In the genomic region with DNA sequence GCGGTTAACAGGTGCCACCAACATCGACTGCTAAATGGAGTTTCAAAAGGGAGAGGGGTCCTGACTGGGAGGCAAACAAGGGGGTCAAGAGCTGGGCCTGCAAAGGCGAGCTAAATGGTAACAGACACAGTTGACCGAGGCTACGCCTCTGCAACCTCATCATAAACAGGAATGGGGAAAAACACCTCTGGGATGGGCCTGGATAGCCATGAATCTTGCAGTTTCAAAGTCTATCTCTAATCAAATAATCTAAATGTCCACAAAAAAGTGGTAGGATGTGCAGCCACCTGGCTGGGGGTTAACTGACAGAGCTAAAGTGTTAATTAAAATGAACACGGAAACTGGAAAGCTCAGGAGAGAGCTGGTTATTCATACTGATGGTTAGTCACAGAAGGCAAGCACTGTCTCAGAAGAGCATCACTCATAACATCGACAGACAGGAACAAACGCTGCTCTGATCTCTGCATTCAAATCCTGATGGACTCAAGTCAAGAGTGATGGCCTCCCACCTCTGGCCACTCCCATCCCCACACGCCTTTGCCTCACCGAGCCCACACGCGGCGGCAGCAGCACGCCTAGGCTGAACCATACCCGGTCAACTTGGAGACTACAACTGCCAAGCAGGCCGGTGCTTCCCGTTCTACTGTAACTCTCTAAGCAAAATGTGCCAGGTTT, we compare ENCODE assay signal across 2 cellular contexts.
TF ChIP-seq lines count a peak whose summit lies in the region.

No MANE protein-coding gene starts in this region.

TF ChIP-seq in H1, 55 proteins besides CTCF, POLR2A, EP300 and RAD21:
- TF ChIP-seq CREB1 (IDR thresholded peaks at IDR 0.05) (no peak), RXRA (IDR thresholded peaks at IDR 0.05; ENCODE audit: insufficient read depth, low read depth, low read length) (no peak), SIX5 (IDR thresholded peaks at IDR 0.05; ENCODE audit: low read depth, low read length) (no peak), SP1 (IDR thresholded peaks at IDR 0.05; ENCODE audit: low read depth, low read length) (no peak), POU5F1 (IDR thresholded peaks at IDR 0.05; ENCODE audit: low read depth, low read length) (no peak), SP2 (IDR thresholded peaks at IDR 0.05; ENCODE audit: low read length) (no peak), CHD2 (IDR thresholded peaks at IDR 0.05; ENCODE audit: low read length) (no peak), FOSL1 (IDR thresholded peaks at IDR 0.05; ENCODE audit: insufficient read depth, low read depth, low read length) (no peak), SP4 (IDR thresholded peaks at IDR 0.05; ENCODE audit: low read length) (no peak), SUZ12 (IDR thresholded peaks at IDR 0.05; ENCODE audit: low read length) (no peak), EZH2 (IDR thresholded peaks at IDR 0.05; ENCODE audit: low read depth, low read length, severe bottlenecking) (no peak), TCF12 (IDR thresholded peaks at IDR 0.05; ENCODE audit: low read depth, low read length) (no peak), SAP30 (IDR thresholded peaks at IDR 0.05; ENCODE audit: insufficient read depth, insufficient replicate concordance, low read length) (no peak), TEAD4 (IDR thresholded peaks at IDR 0.05; ENCODE audit: low read depth, low read length) (no peak)
- TF ChIP-seq, protein P1, sequence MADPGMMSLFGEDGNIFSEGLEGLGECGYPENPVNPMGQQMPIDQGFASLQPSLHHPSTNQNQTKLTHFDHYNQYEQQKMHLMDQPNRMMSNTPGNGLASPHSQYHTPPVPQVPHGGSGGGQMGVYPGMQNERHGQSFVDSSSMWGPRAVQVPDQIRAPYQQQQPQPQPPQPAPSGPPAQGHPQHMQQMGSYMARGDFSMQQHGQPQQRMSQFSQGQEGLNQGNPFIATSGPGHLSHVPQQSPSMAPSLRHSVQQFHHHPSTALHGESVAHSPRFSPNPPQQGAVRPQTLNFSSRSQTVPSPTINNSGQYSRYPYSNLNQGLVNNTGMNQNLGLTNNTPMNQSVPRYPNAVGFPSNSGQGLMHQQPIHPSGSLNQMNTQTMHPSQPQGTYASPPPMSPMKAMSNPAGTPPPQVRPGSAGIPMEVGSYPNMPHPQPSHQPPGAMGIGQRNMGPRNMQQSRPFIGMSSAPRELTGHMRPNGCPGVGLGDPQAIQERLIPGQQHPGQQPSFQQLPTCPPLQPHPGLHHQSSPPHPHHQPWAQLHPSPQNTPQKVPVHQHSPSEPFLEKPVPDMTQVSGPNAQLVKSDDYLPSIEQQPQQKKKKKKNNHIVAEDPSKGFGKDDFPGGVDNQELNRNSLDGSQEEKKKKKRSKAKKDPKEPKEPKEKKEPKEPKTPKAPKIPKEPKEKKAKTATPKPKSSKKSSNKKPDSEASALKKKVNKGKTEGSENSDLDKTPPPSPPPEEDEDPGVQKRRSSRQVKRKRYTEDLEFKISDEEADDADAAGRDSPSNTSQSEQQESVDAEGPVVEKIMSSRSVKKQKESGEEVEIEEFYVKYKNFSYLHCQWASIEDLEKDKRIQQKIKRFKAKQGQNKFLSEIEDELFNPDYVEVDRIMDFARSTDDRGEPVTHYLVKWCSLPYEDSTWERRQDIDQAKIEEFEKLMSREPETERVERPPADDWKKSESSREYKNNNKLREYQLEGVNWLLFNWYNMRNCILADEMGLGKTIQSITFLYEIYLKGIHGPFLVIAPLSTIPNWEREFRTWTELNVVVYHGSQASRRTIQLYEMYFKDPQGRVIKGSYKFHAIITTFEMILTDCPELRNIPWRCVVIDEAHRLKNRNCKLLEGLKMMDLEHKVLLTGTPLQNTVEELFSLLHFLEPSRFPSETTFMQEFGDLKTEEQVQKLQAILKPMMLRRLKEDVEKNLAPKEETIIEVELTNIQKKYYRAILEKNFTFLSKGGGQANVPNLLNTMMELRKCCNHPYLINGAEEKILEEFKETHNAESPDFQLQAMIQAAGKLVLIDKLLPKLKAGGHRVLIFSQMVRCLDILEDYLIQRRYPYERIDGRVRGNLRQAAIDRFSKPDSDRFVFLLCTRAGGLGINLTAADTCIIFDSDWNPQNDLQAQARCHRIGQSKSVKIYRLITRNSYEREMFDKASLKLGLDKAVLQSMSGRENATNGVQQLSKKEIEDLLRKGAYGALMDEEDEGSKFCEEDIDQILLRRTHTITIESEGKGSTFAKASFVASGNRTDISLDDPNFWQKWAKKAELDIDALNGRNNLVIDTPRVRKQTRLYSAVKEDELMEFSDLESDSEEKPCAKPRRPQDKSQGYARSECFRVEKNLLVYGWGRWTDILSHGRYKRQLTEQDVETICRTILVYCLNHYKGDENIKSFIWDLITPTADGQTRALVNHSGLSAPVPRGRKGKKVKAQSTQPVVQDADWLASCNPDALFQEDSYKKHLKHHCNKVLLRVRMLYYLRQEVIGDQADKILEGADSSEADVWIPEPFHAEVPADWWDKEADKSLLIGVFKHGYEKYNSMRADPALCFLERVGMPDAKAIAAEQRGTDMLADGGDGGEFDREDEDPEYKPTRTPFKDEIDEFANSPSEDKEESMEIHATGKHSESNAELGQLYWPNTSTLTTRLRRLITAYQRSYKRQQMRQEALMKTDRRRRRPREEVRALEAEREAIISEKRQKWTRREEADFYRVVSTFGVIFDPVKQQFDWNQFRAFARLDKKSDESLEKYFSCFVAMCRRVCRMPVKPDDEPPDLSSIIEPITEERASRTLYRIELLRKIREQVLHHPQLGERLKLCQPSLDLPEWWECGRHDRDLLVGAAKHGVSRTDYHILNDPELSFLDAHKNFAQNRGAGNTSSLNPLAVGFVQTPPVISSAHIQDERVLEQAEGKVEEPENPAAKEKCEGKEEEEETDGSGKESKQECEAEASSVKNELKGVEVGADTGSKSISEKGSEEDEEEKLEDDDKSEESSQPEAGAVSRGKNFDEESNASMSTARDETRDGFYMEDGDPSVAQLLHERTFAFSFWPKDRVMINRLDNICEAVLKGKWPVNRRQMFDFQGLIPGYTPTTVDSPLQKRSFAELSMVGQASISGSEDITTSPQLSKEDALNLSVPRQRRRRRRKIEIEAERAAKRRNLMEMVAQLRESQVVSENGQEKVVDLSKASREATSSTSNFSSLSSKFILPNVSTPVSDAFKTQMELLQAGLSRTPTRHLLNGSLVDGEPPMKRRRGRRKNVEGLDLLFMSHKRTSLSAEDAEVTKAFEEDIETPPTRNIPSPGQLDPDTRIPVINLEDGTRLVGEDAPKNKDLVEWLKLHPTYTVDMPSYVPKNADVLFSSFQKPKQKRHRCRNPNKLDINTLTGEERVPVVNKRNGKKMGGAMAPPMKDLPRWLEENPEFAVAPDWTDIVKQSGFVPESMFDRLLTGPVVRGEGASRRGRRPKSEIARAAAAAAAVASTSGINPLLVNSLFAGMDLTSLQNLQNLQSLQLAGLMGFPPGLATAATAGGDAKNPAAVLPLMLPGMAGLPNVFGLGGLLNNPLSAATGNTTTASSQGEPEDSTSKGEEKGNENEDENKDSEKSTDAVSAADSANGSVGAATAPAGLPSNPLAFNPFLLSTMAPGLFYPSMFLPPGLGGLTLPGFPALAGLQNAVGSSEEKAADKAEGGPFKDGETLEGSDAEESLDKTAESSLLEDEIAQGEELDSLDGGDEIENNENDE (IDR thresholded peaks at IDR 0.05; ENCODE audit: insufficient replicate concordance, low read length) = no peak

TF ChIP-seq in neural cell, 6 proteins besides CTCF, POLR2A, EP300 and RAD21:
- no peak for TF ChIP-seq SMC3 (conservative IDR thresholded peaks at IDR 0.05; ENCODE audit: poor library complexity)
- no peak for TF ChIP-seq MXI1 (conservative IDR thresholded peaks at IDR 0.05; ENCODE audit: poor library complexity, severe bottlenecking)
- TF ChIP-seq, protein P2, sequence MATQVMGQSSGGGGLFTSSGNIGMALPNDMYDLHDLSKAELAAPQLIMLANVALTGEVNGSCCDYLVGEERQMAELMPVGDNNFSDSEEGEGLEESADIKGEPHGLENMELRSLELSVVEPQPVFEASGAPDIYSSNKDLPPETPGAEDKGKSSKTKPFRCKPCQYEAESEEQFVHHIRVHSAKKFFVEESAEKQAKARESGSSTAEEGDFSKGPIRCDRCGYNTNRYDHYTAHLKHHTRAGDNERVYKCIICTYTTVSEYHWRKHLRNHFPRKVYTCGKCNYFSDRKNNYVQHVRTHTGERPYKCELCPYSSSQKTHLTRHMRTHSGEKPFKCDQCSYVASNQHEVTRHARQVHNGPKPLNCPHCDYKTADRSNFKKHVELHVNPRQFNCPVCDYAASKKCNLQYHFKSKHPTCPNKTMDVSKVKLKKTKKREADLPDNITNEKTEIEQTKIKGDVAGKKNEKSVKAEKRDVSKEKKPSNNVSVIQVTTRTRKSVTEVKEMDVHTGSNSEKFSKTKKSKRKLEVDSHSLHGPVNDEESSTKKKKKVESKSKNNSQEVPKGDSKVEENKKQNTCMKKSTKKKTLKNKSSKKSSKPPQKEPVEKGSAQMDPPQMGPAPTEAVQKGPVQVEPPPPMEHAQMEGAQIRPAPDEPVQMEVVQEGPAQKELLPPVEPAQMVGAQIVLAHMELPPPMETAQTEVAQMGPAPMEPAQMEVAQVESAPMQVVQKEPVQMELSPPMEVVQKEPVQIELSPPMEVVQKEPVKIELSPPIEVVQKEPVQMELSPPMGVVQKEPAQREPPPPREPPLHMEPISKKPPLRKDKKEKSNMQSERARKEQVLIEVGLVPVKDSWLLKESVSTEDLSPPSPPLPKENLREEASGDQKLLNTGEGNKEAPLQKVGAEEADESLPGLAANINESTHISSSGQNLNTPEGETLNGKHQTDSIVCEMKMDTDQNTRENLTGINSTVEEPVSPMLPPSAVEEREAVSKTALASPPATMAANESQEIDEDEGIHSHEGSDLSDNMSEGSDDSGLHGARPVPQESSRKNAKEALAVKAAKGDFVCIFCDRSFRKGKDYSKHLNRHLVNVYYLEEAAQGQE (IDR thresholded peaks at IDR 0.05; ENCODE audit: borderline replicate concordance) = no peak
- no peak for TF ChIP-seq POLR2AphosphoS5 (IDR thresholded peaks at IDR 0.05)
- TF ChIP-seq EZH2 (IDR thresholded peaks at IDR 0.05; ENCODE audit: borderline replicate concordance, insufficient read depth, low read length, poor library complexity, severe bottlenecking) = no peak
- no peak for TF ChIP-seq TAF1 (IDR thresholded peaks at IDR 0.05; ENCODE audit: low read depth)
